27 cellular contexts compared by ENCODE assay signal in genomic region chrX:119147486-119147885, GRCh38. TPM values are rescaled to one million over a fixed set of nuclear protein-coding genes. Genes with fewer than 3 reads are reported as not detected.
"Had no signal": no experiment of that assay in that cellular context is flagged by ENCODE, and none has a peak within 500 bp of the region (broad histone marks: within the 10 kb centered on the region; RNA-seq: fewer than 3 reads in every experiment).

No MANE protein-coding gene starts in this region.

- DNase-seq: activated CD4-positive, alpha-beta T cell treated with anti-CD3 and anti-CD28 coated beads, Interleukin-2, amount 50 U/mL, for 1 hour; activated CD8-positive, alpha-beta memory T cell treated with anti-CD3 and anti-CD28 coated beads, Interleukin-2, amount 10 ng/mL, durations not matched to agents 7 days and 5 days; activated CD8-positive, alpha-beta T cell treated with anti-CD3 and anti-CD28 coated beads for 36 hours; activated naive CD4-positive, alpha-beta T cell; activated T-cell treated with anti-CD3 and anti-CD28 coated beads, Interleukin-2, amount 50 U/mL, for 48 hours; central memory CD4-positive, alpha-beta T cell; effector CD4-positive, alpha-beta T cell; esophagus squamous epithelium; foreskin melanocyte; heart right ventricle; kidney glomerular epithelial cell; left ventricle myocardium inferior; naive B cell; pancreas; stimulated activated CD4-positive, alpha-beta T cell treated with anti-CD3 and anti-CD28 coated beads, Interleukin-15, amount 100 ng/mL, for 24 hours; stimulated activated CD4-positive, alpha-beta T cell treated with anti-CD3 and anti-CD28 coated beads, Interleukin-2, amount 100 ng/mL, for 24 hours; stimulated activated naive B cell treated with anti-CD40 and anti-IgM and Interleukin-4, amounts not matched to agents 10 μg/mL and 1 μg/mL and 100 μg/mL, for 72 hours; stomach; T-helper 2 cell; thyroid gland; upper lobe of left lung had no signal

- FAIRE-seq: pancreas had no signal

- ATAC-seq: activated CD8-positive, alpha-beta memory T cell treated with anti-CD3 and anti-CD28 coated beads, Interleukin-2, amount 10 ng/mL, durations not matched to agents 7 days and 5 days; activated CD8-positive, alpha-beta T cell treated with anti-CD3 and anti-CD28 coated beads for 36 hours; activated naive CD4-positive, alpha-beta T cell treated with anti-CD3 and anti-CD28 coated beads, Interleukin-2, amount 50 U/mL, for 72 hours; heart right ventricle; stimulated activated naive B cell treated with anti-CD40 and anti-IgM and Interleukin-4, amounts not matched to agents 10 μg/mL and 1 μg/mL and 100 μg/mL, for 72 hours; WTC11 had no signal

RNA-seq across cellular contexts. Expression of gene KIAA1210, which starts 19.9 kb away (rescaled TPM):
- total RNA-seq: activated CD8-positive, alpha-beta memory T cell treated with anti-CD3 and anti-CD28 coated beads, Interleukin-2, amount 10 ng/mL, durations not matched to agents 7 days and 5 days; activated CD8-positive, alpha-beta T cell treated with anti-CD3 and anti-CD28 coated beads for 36 hours; activated naive CD4-positive, alpha-beta T cell treated with anti-CD3 and anti-CD28 coated beads, Interleukin-2, amount 50 U/mL, for 72 hours; esophagus squamous epithelium; glomerular endothelial cell; left ventricle myocardium inferior; lung microvascular endothelial cell; mesenteric fat pad; upper lobe of left lung; vagina; WTC11 had no signal
